In the genomic region with DNA sequence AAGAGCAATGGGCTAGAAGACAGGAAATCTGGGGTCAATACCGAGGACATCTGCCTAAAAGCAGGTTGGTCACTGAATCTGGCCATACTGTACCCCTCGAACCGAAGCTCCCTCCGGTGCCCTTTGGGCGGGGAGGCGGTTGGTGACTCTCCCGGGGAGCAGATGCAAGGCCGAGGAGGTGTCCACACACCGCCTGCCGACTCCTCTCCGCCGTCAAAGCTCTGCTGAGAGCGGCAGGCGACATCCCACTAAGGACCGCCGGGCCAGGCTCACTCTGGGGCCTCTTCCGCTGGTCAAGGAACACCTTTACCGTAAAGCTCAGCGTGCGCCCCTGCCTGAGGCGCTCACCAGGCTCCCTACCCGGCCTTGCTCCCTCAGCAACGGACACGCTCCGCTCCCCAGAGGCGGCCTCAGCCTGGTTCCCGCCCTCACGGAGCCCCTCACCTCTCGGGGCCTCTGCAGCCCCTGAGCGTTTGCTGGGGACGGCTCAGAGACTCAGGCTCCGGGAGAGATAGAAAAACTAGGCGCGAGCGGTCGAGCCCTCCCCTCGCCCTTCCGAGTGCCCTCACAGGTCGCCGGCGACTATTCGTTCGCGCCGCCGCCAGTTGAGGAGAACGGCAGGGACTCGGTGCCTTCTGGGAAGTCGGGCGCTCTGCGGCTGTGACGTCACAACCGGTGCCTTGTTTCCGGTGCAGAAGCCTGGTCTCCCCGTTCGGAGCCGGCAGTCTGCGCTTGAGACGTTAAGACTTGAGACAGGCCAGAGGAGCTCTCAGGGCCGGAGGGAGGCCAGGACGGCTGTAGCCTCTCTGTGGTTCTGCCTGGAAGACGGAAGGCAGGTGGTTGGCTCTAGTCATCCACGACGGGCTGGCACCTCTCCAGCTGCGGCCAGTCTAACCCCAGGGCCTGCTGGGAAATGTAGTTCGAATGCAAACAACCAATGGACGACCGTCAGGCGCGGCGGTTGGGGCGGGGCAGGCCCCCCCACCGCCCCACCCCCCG, we compare ENCODE assay signal across 1 cellular context.
A peak's percentile ranks its signal among the peaks of the same experiment; 100 is the strongest.
TF ChIP-seq lines count a peak whose summit lies in the region.

A gene with protein sequence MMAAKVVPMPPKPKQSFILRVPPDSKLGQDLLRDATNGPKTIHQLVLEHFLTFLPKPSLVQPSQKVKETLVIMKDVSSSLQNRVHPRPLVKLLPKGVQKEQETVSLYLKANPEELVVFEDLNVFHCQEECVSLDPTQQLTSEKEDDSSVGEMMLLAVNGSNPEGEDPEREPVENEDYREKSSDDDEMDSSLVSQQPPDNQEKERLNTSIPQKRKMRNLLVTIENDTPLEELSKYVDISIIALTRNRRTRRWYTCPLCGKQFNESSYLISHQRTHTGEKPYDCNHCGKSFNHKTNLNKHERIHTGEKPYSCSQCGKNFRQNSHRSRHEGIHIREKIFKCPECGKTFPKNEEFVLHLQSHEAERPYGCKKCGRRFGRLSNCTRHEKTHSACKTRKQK (minus strand): TSS at position 616 of the 999 bp plus-strand sequence. CDS start 1,403 bp downstream, outside the sequence.

TF ChIP-seq in liver, 16 proteins besides CTCF, POLR2A, EP300 and RAD21 (continued from another document):
- TF ChIP-seq, protein P1, sequence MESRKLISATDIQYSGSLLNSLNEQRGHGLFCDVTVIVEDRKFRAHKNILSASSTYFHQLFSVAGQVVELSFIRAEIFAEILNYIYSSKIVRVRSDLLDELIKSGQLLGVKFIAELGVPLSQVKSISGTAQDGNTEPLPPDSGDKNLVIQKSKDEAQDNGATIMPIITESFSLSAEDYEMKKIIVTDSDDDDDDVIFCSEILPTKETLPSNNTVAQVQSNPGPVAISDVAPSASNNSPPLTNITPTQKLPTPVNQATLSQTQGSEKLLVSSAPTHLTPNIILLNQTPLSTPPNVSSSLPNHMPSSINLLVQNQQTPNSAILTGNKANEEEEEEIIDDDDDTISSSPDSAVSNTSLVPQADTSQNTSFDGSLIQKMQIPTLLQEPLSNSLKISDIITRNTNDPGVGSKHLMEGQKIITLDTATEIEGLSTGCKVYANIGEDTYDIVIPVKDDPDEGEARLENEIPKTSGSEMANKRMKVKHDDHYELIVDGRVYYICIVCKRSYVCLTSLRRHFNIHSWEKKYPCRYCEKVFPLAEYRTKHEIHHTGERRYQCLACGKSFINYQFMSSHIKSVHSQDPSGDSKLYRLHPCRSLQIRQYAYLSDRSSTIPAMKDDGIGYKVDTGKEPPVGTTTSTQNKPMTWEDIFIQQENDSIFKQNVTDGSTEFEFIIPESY (IDR thresholded peaks at IDR 0.05) = peak; percentile 36
- TF ChIP-seq, protein P2, sequence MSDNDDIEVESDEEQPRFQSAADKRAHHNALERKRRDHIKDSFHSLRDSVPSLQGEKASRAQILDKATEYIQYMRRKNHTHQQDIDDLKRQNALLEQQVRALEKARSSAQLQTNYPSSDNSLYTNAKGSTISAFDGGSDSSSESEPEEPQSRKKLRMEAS (IDR thresholded peaks at IDR 0.05) = peak; percentile 62
- TF ChIP-seq FOXA1 (IDR thresholded peaks at IDR 0.05) = no peak
